In the genomic region with DNA sequence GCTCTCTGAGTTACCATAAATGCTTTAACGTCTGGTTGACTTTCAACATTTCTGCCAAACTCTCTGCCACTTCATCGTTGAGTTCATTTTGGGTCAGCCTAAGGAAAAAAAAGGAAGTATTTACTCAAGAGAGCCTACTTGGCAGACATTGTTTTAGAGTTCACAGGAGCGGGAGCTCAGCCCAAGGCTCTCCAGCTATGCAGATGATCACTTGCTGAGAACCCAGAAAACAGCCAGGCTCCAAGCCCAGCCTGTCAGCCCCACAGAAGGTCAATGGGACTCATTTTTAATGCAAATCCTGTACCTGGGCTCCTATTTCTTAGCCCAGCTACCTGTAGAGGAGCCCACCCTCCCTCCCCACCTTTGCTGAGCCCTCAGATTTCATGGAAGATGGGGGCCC, we compare ENCODE assay signal across 8 cellular contexts. TPM values are rescaled to one million over a fixed set of nuclear protein-coding genes. Genes with fewer than 3 reads are reported as not detected.
DNase-seq lines count a peak whose midpoint lies in the region; ATAC-seq, FAIRE-seq and TF ChIP-seq lines count a peak whose summit lies in the region.

No MANE protein-coding gene starts in this region.

- H3K4me1 ChIP-seq in OCI-LY1 (ENCODE audit: insufficient read depth, low read length, severe bottlenecking) (peaks cover 62% of the 10 kb centered on the region), pancreas (peaks cover 31 to 35% (median 33%) of the 10 kb centered on the region in 3 donors)

- peak; percentile 83 to 87 (median 85) for ATAC-seq in pancreas
- no peak; the same call in 2 of the 3 replicates for ATAC-seq in SK-N-SH treated with all-trans-retinoic acid at 6 μM for 48 hours
- no peak for ATAC-seq in HG03159 (IDR thresholded peaks at IDR 0.05; ENCODE audit: unreplicated experiment)

- H3F3A ChIP-seq in OCI-LY1 (ENCODE audit: insufficient read depth, low read length), result no peaks in the 10 kb centered on the region; the same call in 1 of the 2 replicates

- WGBS in pancreas, 2 donors, result 2 to 5% methylated on average over 3 of the region's 3 CpGs

- H2AFZ ChIP-seq in OCI-LY1 (ENCODE audit: low read length), result no peak overlapping the region

- no peaks in the 10 kb centered on the region for H3K79me2 ChIP-seq in OCI-LY1 (ENCODE audit: insufficient read depth, low read length)

- H3K27ac ChIP-seq in OCI-LY1 (ENCODE audit: low read depth, low read length, poor library complexity, severe bottlenecking), result peak overlapping the region; percentile 84
- peak overlapping the region in 3 of 4 donors; percentile 19 to 58 (median 44) for H3K27ac ChIP-seq in pancreas

- intact Hi-C loops in pancreas (cut with DNase I), result no loop called here

- H4K20me1 ChIP-seq in OCI-LY1 (ENCODE audit: insufficient read depth, low read length), result no peaks in the 10 kb centered on the region

- peak overlapping the region; percentile 7; the same call in 1 of the 2 replicates for H3K4me2 ChIP-seq in OCI-LY1 (ENCODE audit: low read length)

- DNase-seq in BJ (ENCODE audit: low read depth), result peak; percentile 17
- DNase-seq in frontal cortex (ENCODE audit: low spot score in 2 of 2), result peak; percentile 29 to 38
- DNase-seq in pancreas, result peak in 4 of 6 donors; percentile 66 to 81 (median 69)
- DNase-seq in SHP77 treated with DMSO at 0.1 percent for 48 hours (lab: John Stamatoyannopoulos, UW), result no peak
- no peak for DNase-seq in kidney glomerular epithelial cell (lab: John Stamatoyannopoulos, UW)

- no peaks in the 10 kb centered on the region for H3K27me3 ChIP-seq in BJ (ENCODE audit: control insufficient read depth, insufficient read depth, low read length)
- H3K27me3 ChIP-seq in OCI-LY1 (ENCODE audit: insufficient read depth, low read length), result no peaks in the 10 kb centered on the region
- no peaks in the 10 kb centered on the region for H3K27me3 ChIP-seq in pancreas

- POLR2A ChIA-PET in BJ (lab: Charles Lee), result no interaction called here

- TF ChIP-seq CTCF in BJ (IDR thresholded peaks at IDR 0.05; ENCODE audit: insufficient read depth, low read depth, low read length), result no peak
- no peak for TF ChIP-seq CTCF in OCI-LY1 (IDR thresholded peaks at IDR 0.05; ENCODE audit: low read length)
- no peak for TF ChIP-seq CTCF in pancreas (IDR thresholded peaks at IDR 0.05)

- H3K9me2 ChIP-seq in OCI-LY1 (ENCODE audit: low read depth, low read length), result no peaks in the 10 kb centered on the region

- H3K36me3 ChIP-seq in BJ (ENCODE audit: control insufficient read depth, insufficient read depth, low read length) (peaks cover 4% of the 10 kb centered on the region; the same call in 1 of the 2 replicates), OCI-LY1 (ENCODE audit: insufficient read depth, low read length) (no peaks in the 10 kb centered on the region), pancreas (no peaks in the 10 kb centered on the region)

- CTCF ChIA-PET in BJ (lab: Yijun Ruan, JAX), result no interaction called here

- H3K9me3 ChIP-seq in OCI-LY1 (ENCODE audit: low read length) (no peaks in the 10 kb centered on the region), pancreas (no peaks in the 10 kb centered on the region)

- H3K4me3 ChIP-seq in BJ (ENCODE audit: low read depth, low read length), result no peak overlapping the region
- no peak overlapping the region for H3K4me3 ChIP-seq in OCI-LY1 (ENCODE audit: low read depth, low read length, poor library complexity, severe bottlenecking)
- no peak overlapping the region for H3K4me3 ChIP-seq in pancreas

- H3K9ac ChIP-seq in OCI-LY1 (ENCODE audit: low read length), result no peak overlapping the region

- FAIRE-seq in frontal cortex (lab: Jason Lieb, UNC) (no peak), pancreas (lab: Jason Lieb, UNC) (peak; percentile 80)

TF ChIP-seq in SK-N-SH treated with all-trans-retinoic acid at 6 μM for 48 hours, 23 proteins besides CTCF, POLR2A, EP300 and RAD21:
- TF ChIP-seq BACH2 (CRISPR knock-in tag; IDR thresholded peaks at IDR 0.05; ENCODE audit: borderline replicate concordance) (no peak), OSR1 (CRISPR knock-in tag; IDR thresholded peaks at IDR 0.05) (no peak), TOX (CRISPR knock-in tag; IDR thresholded peaks at IDR 0.05; ENCODE audit: borderline replicate concordance) (no peak), ZC3H10 (CRISPR knock-in tag; IDR thresholded peaks at IDR 0.05) (no peak), ZFP30 (CRISPR knock-in tag; IDR thresholded peaks at IDR 0.05) (no peak), ZNF8 (CRISPR knock-in tag; IDR thresholded peaks at IDR 0.05) (no peak), ZFP3 (CRISPR knock-in tag; IDR thresholded peaks at IDR 0.05) (no peak), PPARA (CRISPR knock-in tag; IDR thresholded peaks at IDR 0.05; ENCODE audit: borderline replicate concordance) (no peak), ISL1 (CRISPR knock-in tag; IDR thresholded peaks at IDR 0.05) (no peak), GLIS3 (CRISPR knock-in tag; IDR thresholded peaks at IDR 0.05) (no peak), CSDC2 (CRISPR knock-in tag; IDR thresholded peaks at IDR 0.05) (no peak), ZNF565 (CRISPR knock-in tag; conservative IDR thresholded peaks at IDR 0.05; ENCODE audit: low read depth) (no peak), ARNTL (CRISPR knock-in tag; IDR thresholded peaks at IDR 0.05; ENCODE audit: borderline replicate concordance, low read depth) (no peak), ESRRG (CRISPR knock-in tag; IDR thresholded peaks at IDR 0.05) (no peak), SNAI2 (CRISPR knock-in tag; IDR thresholded peaks at IDR 0.05) (no peak), TCF4 (CRISPR knock-in tag; IDR thresholded peaks at IDR 0.05; ENCODE audit: borderline replicate concordance) (no peak)
- TF ChIP-seq, protein P1, sequence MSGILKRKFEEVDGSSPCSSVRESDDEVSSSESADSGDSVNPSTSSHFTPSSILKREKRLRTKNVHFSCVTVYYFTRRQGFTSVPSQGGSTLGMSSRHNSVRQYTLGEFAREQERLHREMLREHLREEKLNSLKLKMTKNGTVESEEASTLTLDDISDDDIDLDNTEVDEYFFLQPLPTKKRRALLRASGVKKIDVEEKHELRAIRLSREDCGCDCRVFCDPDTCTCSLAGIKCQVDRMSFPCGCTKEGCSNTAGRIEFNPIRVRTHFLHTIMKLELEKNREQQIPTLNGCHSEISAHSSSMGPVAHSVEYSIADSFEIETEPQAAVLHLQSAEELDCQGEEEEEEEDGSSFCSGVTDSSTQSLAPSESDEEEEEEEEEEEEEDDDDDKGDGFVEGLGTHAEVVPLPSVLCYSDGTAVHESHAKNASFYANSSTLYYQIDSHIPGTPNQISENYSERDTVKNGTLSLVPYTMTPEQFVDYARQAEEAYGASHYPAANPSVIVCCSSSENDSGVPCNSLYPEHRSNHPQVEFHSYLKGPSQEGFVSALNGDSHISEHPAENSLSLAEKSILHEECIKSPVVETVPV (CRISPR knock-in tag; IDR thresholded peaks at IDR 0.05), result no peak
- TF ChIP-seq, protein P2, sequence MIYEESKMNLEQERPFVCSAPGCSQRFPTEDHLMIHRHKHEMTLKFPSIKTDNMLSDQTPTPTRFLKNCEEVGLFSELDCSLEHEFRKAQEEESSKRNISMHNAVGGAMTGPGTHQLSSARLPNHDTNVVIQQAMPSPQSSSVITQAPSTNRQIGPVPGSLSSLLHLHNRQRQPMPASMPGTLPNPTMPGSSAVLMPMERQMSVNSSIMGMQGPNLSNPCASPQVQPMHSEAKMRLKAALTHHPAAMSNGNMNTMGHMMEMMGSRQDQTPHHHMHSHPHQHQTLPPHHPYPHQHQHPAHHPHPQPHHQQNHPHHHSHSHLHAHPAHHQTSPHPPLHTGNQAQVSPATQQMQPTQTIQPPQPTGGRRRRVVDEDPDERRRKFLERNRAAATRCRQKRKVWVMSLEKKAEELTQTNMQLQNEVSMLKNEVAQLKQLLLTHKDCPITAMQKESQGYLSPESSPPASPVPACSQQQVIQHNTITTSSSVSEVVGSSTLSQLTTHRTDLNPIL (CRISPR knock-in tag; IDR thresholded peaks at IDR 0.05; ENCODE audit: low read depth), result no peak
- TF ChIP-seq, protein P3, sequence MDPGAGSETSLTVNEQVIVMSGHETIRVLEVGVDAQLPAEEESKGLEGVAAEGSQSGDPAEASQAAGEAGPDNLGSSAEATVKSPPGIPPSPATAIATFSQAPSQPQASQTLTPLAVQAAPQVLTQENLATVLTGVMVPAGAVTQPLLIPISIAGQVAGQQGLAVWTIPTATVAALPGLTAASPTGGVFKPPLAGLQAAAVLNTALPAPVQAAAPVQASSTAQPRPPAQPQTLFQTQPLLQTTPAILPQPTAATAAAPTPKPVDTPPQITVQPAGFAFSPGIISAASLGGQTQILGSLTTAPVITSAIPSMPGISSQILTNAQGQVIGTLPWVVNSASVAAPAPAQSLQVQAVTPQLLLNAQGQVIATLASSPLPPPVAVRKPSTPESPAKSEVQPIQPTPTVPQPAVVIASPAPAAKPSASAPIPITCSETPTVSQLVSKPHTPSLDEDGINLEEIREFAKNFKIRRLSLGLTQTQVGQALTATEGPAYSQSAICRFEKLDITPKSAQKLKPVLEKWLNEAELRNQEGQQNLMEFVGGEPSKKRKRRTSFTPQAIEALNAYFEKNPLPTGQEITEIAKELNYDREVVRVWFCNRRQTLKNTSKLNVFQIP (CRISPR knock-in tag; IDR thresholded peaks at IDR 0.05; ENCODE audit: borderline replicate concordance, low read depth), result no peak
- TF ChIP-seq, protein P4, sequence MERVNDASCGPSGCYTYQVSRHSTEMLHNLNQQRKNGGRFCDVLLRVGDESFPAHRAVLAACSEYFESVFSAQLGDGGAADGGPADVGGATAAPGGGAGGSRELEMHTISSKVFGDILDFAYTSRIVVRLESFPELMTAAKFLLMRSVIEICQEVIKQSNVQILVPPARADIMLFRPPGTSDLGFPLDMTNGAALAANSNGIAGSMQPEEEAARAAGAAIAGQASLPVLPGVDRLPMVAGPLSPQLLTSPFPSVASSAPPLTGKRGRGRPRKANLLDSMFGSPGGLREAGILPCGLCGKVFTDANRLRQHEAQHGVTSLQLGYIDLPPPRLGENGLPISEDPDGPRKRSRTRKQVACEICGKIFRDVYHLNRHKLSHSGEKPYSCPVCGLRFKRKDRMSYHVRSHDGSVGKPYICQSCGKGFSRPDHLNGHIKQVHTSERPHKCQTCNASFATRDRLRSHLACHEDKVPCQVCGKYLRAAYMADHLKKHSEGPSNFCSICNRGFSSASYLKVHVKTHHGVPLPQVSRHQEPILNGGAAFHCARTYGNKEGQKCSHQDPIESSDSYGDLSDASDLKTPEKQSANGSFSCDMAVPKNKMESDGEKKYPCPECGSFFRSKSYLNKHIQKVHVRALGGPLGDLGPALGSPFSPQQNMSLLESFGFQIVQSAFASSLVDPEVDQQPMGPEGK (CRISPR knock-in tag; IDR thresholded peaks at IDR 0.05; ENCODE audit: borderline replicate concordance), result no peak

RNA-seq across cellular contexts. Expression of a gene that starts 45.5 kb away (rescaled TPM):
- polyA plus RNA-seq in BJ (2011; rRNA removed), result 3.3 TPM in 2 replicates
- polyA minus RNA-seq in BJ (2011; rRNA and poly(A)+ RNA removed), result 4.2 and 4.6 TPM in 2 replicates
- total RNA-seq in frontal cortex, result 0.82 TPM
- total RNA-seq in pancreas, result 1 to 10 TPM; 1.9 to 8.0 (median 2.6) TPM
- 1 to 10 TPM; 4.8 to 9.9 TPM for polyA plus RNA-seq in pancreas

Comparison
In these comparisons a context has a peak if more than half of its experiments do, and no peak if none do; other contexts are left out.
1. DNase-seq: peak in BJ (single experiment), frontal cortex (2 of 2) and pancreas (4 of 6); none in SHP77 treated with DMSO at 0.1 percent for 48 hours (single experiment) and kidney glomerular epithelial cell (single experiment).
2. ATAC-seq: peak in pancreas (4 of 4); none in SK-N-SH treated with all-trans-retinoic acid at 6 μM for 48 hours (single experiment) and HG03159 (single experiment).